Comparison of ENCODE assay signal across 10 cellular contexts in the genomic region with DNA sequence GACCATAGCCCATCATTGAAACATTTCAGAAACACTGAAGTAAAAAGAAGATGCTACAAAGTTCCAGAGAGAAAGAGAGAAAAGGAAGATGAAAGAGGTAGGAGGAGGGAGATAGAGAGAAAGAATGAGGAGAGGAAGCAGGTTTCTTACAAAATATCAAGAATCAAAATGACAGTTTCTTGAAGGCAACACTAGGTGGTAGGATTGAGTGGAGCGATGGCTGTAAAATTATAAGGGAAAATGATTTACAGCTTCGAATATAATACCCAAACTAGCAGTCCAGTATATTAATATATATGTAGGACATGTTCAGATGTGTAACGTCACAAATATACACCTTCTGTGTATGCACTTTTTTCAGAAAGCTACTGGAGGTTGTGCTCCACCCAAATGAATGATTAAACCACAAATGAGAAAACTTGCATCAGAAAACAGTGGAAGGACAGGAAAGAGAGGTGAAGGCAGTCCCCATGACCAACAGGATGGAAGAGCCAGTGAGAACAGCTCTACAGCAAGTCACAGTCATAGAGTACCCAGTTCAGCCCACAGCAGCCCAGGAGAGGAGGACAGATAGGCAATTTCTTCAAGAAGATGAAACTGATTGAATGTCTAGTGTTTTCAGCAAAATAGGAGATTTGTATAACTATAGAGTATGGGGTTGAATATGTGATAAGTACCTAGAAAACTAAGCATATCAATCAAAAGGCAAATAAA.
A peak's percentile ranks its signal among the peaks of the same experiment; 100 is the strongest.
DNase-seq lines count a peak whose midpoint lies in the region; ATAC-seq and TF ChIP-seq lines count a peak whose summit lies in the region.
"Had no signal": no experiment of that assay in that cellular context is flagged by ENCODE, and none has a peak within 500 bp of the region (broad histone marks: within the 10 kb centered on the region; RNA-seq: fewer than 3 reads in every experiment).

No MANE protein-coding gene starts in this region.

- H3K4me2 ChIP-seq in OCI-LY1 (ENCODE audit: low read length): no peak overlapping the region

- DNase-seq in cardiac muscle cell (ENCODE audit: low read depth in 1 of 2, low spot score in 1 of 2) (peak in 1 of 2 donors; percentile 8), Right ventricle myocardium inferior (ENCODE audit: missing footprints) (no peak), endodermal cell (no peak), hepatic stellate cell (ENCODE audit: low spot score) (no peak)
- no peak for DNase-seq in stimulated activated naive CD4-positive, alpha-beta T cell treated with Interleukin-2 at 50 U/mL for 16 hours (lab: John Stamatoyannopoulos, UW)
- DNase-seq: mammary epithelial cell had no signal

- no peak overlapping the region for H3K27ac Mint-ChIP-seq in endodermal cell

- H3K36me3 Mint-ChIP-seq in endodermal cell (ENCODE audit: low read depth): no peaks in the 10 kb centered on the region

- 94% methylated on average over 1 of the region's 3 CpGs; no CpG with 5 or more reads in 1 of the 2 experiments for WGBS in endodermal cell (ENCODE audit: insufficient coverage in 1 of 2, insufficient read length in 1 of 2), 2 experiments

- H3K4me1 ChIP-seq in cardiac muscle cell (ENCODE audit: low read depth) (no peaks in the 10 kb centered on the region), OCI-LY1 (ENCODE audit: insufficient read depth, low read length, severe bottlenecking) (no peaks in the 10 kb centered on the region), endodermal cell (ENCODE audit: control insufficient read depth, insufficient read depth, low read length) (no peaks in the 10 kb centered on the region)

- no peak overlapping the region for H3K9ac ChIP-seq in OCI-LY1 (ENCODE audit: low read length)
- H3K9ac ChIP-seq in endodermal cell (ENCODE audit: extremely low read depth, low read length, poor library complexity, severe bottlenecking): no peak overlapping the region

- peaks cover 7% of the 10 kb centered on the region for H3K4me1 Mint-ChIP-seq in endodermal cell

- H3K9me3 ChIP-seq in cardiac muscle cell (ENCODE audit: low read depth) (no peaks in the 10 kb centered on the region), OCI-LY1 (ENCODE audit: low read length) (no peaks in the 10 kb centered on the region), endodermal cell (ENCODE audit: control insufficient read depth, low read length) (no peaks in the 10 kb centered on the region)

- H3K79me2 ChIP-seq in OCI-LY1 (ENCODE audit: insufficient read depth, low read length): no peaks in the 10 kb centered on the region

- TF ChIP-seq CTCF in cardiac muscle cell (IDR thresholded peaks at IDR 0.05; ENCODE audit: low read depth, low read length) (peak; percentile 12), OCI-LY1 (IDR thresholded peaks at IDR 0.05; ENCODE audit: low read length) (peak; percentile 20; the same call in 1 of the 2 replicates), endodermal cell (conservative IDR thresholded peaks at IDR 0.05) (peak; percentile 59)

- peaks cover 3% of the 10 kb centered on the region for H3K27me3 Mint-ChIP-seq in endodermal cell (ENCODE audit: insufficient read depth)

- H3F3A ChIP-seq in OCI-LY1 (ENCODE audit: insufficient read depth, low read length): no peaks in the 10 kb centered on the region

- no peaks in the 10 kb centered on the region for H3K9me2 ChIP-seq in OCI-LY1 (ENCODE audit: low read depth, low read length)

- ATAC-seq in Right ventricle myocardium inferior (no peak), HG02759 (IDR thresholded peaks at IDR 0.05; ENCODE audit: unreplicated experiment) (no peak), GM19035 (IDR thresholded peaks at IDR 0.05; ENCODE audit: unreplicated experiment) (no peak)

- H3K27ac ChIP-seq in cardiac muscle cell (no peak overlapping the region), OCI-LY1 (ENCODE audit: low read depth, low read length, poor library complexity, severe bottlenecking) (no peak overlapping the region), endodermal cell (ENCODE audit: low read depth, low read length) (no peak overlapping the region)
- H3K27ac ChIP-seq: coronary artery had no signal

- intact Hi-C loops in Right ventricle myocardium inferior (cut with DNase I): no loop called here

- no peak overlapping the region for H2AFZ ChIP-seq in OCI-LY1 (ENCODE audit: low read length)

- no peaks in the 10 kb centered on the region for H3K9me3 Mint-ChIP-seq in endodermal cell

- H3K4me3 ChIP-seq in cardiac muscle cell (no peak overlapping the region), OCI-LY1 (ENCODE audit: low read depth, low read length, poor library complexity, severe bottlenecking) (no peak overlapping the region), endodermal cell (ENCODE audit: low read length) (no peak overlapping the region)
- H3K4me3 ChIP-seq: coronary artery had no signal

- H4K20me1 ChIP-seq in OCI-LY1 (ENCODE audit: insufficient read depth, low read length): no peaks in the 10 kb centered on the region

- H3K27me3 ChIP-seq in cardiac muscle cell (no peaks in the 10 kb centered on the region), OCI-LY1 (ENCODE audit: insufficient read depth, low read length) (peaks cover 8% of the 10 kb centered on the region), endodermal cell (ENCODE audit: control insufficient read depth, insufficient read depth, low read length, poor library complexity, severe bottlenecking) (peaks cover 7% of the 10 kb centered on the region)

- no peaks in the 10 kb centered on the region for H3K36me3 ChIP-seq in cardiac muscle cell
- no peaks in the 10 kb centered on the region for H3K36me3 ChIP-seq in OCI-LY1 (ENCODE audit: insufficient read depth, low read length)
- no peaks in the 10 kb centered on the region for H3K36me3 ChIP-seq in endodermal cell (ENCODE audit: control insufficient read depth, insufficient read depth, low read length)

- H3K4me3 Mint-ChIP-seq in endodermal cell: no peak overlapping the region
